Comparison of ENCODE assay signal across 8 cellular contexts in genomic region chr22:36027960-36028645, GRCh38. TPM values are rescaled to one million over a fixed set of nuclear protein-coding genes. Genes with fewer than 3 reads are reported as not detected.
A peak's percentile ranks its signal among the peaks of the same experiment; 100 is the strongest.
DNase-seq lines count a peak whose midpoint lies in the region; ATAC-seq and TF ChIP-seq lines count a peak whose summit lies in the region.

No MANE protein-coding gene starts in this region.

- peaks cover 44% of the 10 kb centered on the region for H3K4me1 Mint-ChIP-seq in neural crest cell

- no peaks in the 10 kb centered on the region for H3K36me3 ChIP-seq in WERI-Rb-1

- H3K9me3 Mint-ChIP-seq in neural crest cell: no peaks in the 10 kb centered on the region

- peak; percentile 59 for DNase-seq in COR-L47 (lab: John Stamatoyannopoulos, UW)
- DNase-seq in HEK293T (ENCODE audit: extremely low spot score): peak; percentile 78
- peak; percentile 22 for DNase-seq in WERI-Rb-1
- DNase-seq in fibroblast of mammary gland (ENCODE audit: low read depth): no peak
- DNase-seq in neural crest cell (ENCODE audit: low read depth, low spot score): peak; percentile 12

- H3K4me3 ChIP-seq in WERI-Rb-1 (ENCODE audit: low read depth, low read length) (peak overlapping the region; percentile 57), fibroblast of mammary gland (ENCODE audit: control insufficient read depth, low read depth, low read length) (peak overlapping the region; percentile 75)

- POLR2A ChIA-PET in HEK293T (lab: Yijun Ruan, JAX): interaction anchor here (0.8 to 6.2 kb wide), 11 partner anchors 9 to 134 kb away, joined by 3 to 54 read pairs (median 3); no protein-coding TSS in a partner anchor

- TF ChIP-seq CTCF in WERI-Rb-1 (IDR thresholded peaks at IDR 0.05; ENCODE audit: low read depth, low read length) (no peak), fibroblast of mammary gland (conservative IDR thresholded peaks at IDR 0.05; ENCODE audit: control insufficient read depth, insufficient read depth, low read depth, low read length) (no peak), neural crest cell (conservative IDR thresholded peaks at IDR 0.05) (no peak)

- H3K27ac ChIP-seq in WERI-Rb-1: no peak overlapping the region

- no peaks in the 10 kb centered on the region for H3K27me3 Mint-ChIP-seq in neural crest cell (ENCODE audit: low read depth)

- no peak for ATAC-seq in HG02885 (IDR thresholded peaks at IDR 0.05; ENCODE audit: poor library complexity, unreplicated experiment)
- ATAC-seq in HG02840 (IDR thresholded peaks at IDR 0.05; ENCODE audit: low FRiP score, unreplicated experiment): no peak
- ATAC-seq in GM19452 (IDR thresholded peaks at IDR 0.05; ENCODE audit: unreplicated experiment): no peak

- H3K4me3 Mint-ChIP-seq in neural crest cell: peak overlapping the region; percentile 94

- CTCF ChIA-PET in HEK293T (lab: Yijun Ruan, JAX): interaction anchor here (0.5 to 1.7 kb wide), 2 partner anchors 38 to 62 kb away, joined by 3 to 21 read pairs; no protein-coding TSS in a partner anchor

- no peaks in the 10 kb centered on the region for H3K9me3 ChIP-seq in WERI-Rb-1 (ENCODE audit: severe bottlenecking)

- H3K27ac Mint-ChIP-seq in neural crest cell (ENCODE audit: unreplicated experiment): peak overlapping the region; percentile 89

- no peaks in the 10 kb centered on the region for H3K36me3 Mint-ChIP-seq in neural crest cell (ENCODE audit: low read depth)

- H3K27me3 ChIP-seq in WERI-Rb-1 (ENCODE audit: insufficient read depth, low read depth, severe bottlenecking): peaks cover 65% of the 10 kb centered on the region

TF ChIP-seq in HEK293T, 16 proteins besides CTCF, POLR2A, EP300 and RAD21:
- TF ChIP-seq SUZ12 (IDR thresholded peaks at IDR 0.05) (no peak), TARDBP (IDR thresholded peaks at IDR 0.05) (no peak), BHLHE40 (IDR thresholded peaks at IDR 0.05; ENCODE audit: borderline replicate concordance) (no peak), FOXA1 (IDR thresholded peaks at IDR 0.05) (no peak), CTBP1 (IDR thresholded peaks at IDR 0.05; ENCODE audit: borderline replicate concordance) (no peak), LEF1 (IDR thresholded peaks at IDR 0.05; ENCODE audit: borderline replicate concordance) (no peak; the same call in 1 of the 2 replicates), FOXM1 (IDR thresholded peaks at IDR 0.05; ENCODE audit: borderline replicate concordance) (no peak), ARNT (IDR thresholded peaks at IDR 0.05) (no peak), NFRKB (IDR thresholded peaks at IDR 0.05) (no peak), HDGF (IDR thresholded peaks at IDR 0.05; ENCODE audit: borderline replicate concordance) (no peak), L3MBTL2 (conservative IDR thresholded peaks at IDR 0.05) (no peak), FOXK2 (IDR thresholded peaks at IDR 0.05) (no peak), SP1 (IDR thresholded peaks at IDR 0.05) (no peak), ZNF384 (IDR thresholded peaks at IDR 0.05) (no peak)

RNA-seq across cellular contexts. Expression of gene RBFOX2, which starts 0.5 kb away (rescaled TPM):
- 126 and 136 TPM in 2 replicates for total RNA-seq in neural crest cell
